In the genomic region with DNA sequence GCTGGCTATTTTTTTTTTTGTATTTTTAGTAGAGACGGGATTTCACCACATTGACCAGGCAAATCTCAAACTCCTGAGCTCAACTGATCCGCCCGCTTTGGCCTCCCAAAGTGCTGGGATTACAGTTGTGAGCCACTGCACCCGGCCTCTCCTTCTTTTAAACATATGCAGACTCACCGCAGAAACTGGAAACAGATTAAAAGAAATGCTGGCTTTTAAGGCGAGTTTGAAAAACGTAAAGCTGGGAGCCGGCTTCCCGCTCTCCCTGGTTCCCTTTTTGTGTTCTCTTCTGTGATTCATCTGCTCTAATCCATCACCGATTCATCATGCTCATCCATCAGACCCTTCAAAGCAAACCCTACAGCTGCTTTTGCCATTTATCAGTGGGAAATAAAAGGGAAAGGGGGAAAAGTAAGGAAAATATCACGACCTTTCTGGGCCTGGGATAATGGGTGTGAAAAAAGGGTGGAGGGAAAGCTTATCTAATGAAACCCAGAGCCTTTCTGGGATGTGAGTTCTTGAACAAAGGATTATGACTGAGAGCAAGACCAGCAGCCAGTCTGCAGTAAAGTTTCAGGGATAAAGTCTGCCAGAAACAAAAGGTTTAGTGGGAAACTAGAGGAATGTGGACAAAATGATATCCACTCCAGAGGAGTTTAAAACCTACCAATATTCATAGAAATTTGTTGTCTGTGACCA, we compare ENCODE assay signal across 25 cellular contexts.
DNase-seq lines count a peak whose midpoint lies in the region; ATAC-seq and TF ChIP-seq lines count a peak whose summit lies in the region.
"Had no signal": no experiment of that assay in that cellular context is flagged by ENCODE, and none has a peak within 500 bp of the region (broad histone marks: within the 10 kb centered on the region; RNA-seq: fewer than 3 reads in every experiment).

No MANE protein-coding gene starts in this region.

- H2BK5ac ChIP-seq in mesenchymal stem cell (ENCODE audit: low read depth, low read length, poor library complexity, severe bottlenecking), result peak overlapping the region; percentile 35

- no peaks in the 10 kb centered on the region for H3K36me3 ChIP-seq in mesenchymal stem cell (ENCODE audit: control insufficient read depth in 1 of 2, insufficient read depth in 2 of 2, low read depth in 1 of 2, low read length in 2 of 2)
- H3K36me3 ChIP-seq in smooth muscle cell (ENCODE audit: low read depth), result no peaks in the 10 kb centered on the region
- H3K36me3 ChIP-seq in GM23248 (ENCODE audit: low read depth), result no peaks in the 10 kb centered on the region
- H3K36me3 ChIP-seq: pancreas, suprapubic skin had no signal

- H3K9me3 Mint-ChIP-seq in chondrocyte (ENCODE audit: low read depth), result peaks cover 3% of the 10 kb centered on the region

- H3K9me3 ChIP-seq in mesenchymal stem cell (ENCODE audit: control insufficient read depth, low read length) (no peaks in the 10 kb centered on the region), smooth muscle cell (replicated peaks; ENCODE audit: low read depth) (no peaks in the 10 kb centered on the region), GM23248 (ENCODE audit: low read depth) (no peaks in the 10 kb centered on the region)
- H3K9me3 ChIP-seq: Caco-2, mucosa of descending colon, pancreas, SK-N-SH, suprapubic skin had no signal

- no peak overlapping the region for H3K4ac ChIP-seq in mesenchymal stem cell (ENCODE audit: low read depth in 1 of 2, low read length in 2 of 2)

- H2AFZ ChIP-seq in mesenchymal stem cell (ENCODE audit: low read depth, low read length), result no peak overlapping the region
- H2AFZ ChIP-seq in smooth muscle cell (ENCODE audit: low read depth), result no peak overlapping the region
- H2AFZ ChIP-seq in GM23248, result no peak overlapping the region

- peak overlapping the region; percentile 23 for H2BK15ac ChIP-seq in mesenchymal stem cell (ENCODE audit: low read depth, poor library complexity, severe bottlenecking)

- H4K20me1 ChIP-seq in smooth muscle cell (ENCODE audit: low read depth) (no peaks in the 10 kb centered on the region), GM23248 (ENCODE audit: insufficient read depth) (no peaks in the 10 kb centered on the region)

- ATAC-seq in stimulated activated naive CD8-positive, alpha-beta T cell treated with anti-CD3 and anti-CD28 coated beads, Interleukin-15, Interleukin-2, amounts not matched to agents 100 U/mL and 50 U/mL, for 24 hours, result no peak
- ATAC-seq: GM12878 had no signal

- no peaks in the 10 kb centered on the region for H3K27me3 Mint-ChIP-seq in chondrocyte (ENCODE audit: low read depth)

- H3K9ac ChIP-seq in mesenchymal stem cell (ENCODE audit: low read length) (no peak overlapping the region), smooth muscle cell (ENCODE audit: low read depth) (peak overlapping the region; percentile 30), GM23248 (no peak overlapping the region)
- H3K9ac ChIP-seq: SK-N-SH had no signal

- peak overlapping the region; percentile 46 for H3K4me3 Mint-ChIP-seq in chondrocyte (ENCODE audit: unreplicated experiment)
- H3K4me3 Mint-ChIP-seq: B cell had no signal

- peaks cover 84% of the 10 kb centered on the region for H3K4me1 Mint-ChIP-seq in chondrocyte (ENCODE audit: low read depth)
- H3K4me1 Mint-ChIP-seq: B cell had no signal

- no peak for TF ChIP-seq CTCF in chondrocyte (IDR thresholded peaks at IDR 0.05)
- TF ChIP-seq CTCF in smooth muscle cell (IDR thresholded peaks at IDR 0.05; ENCODE audit: borderline replicate concordance, insufficient read depth, poor library complexity, severe bottlenecking), result no peak

- in situ Hi-C loops in GM23248 (cut with MboI), result no loop called here

- peak; percentile 75 for DNase-seq in MV-4-11 (lab: John Stamatoyannopoulos, UW)
- no peak for DNase-seq in chondrocyte (ENCODE audit: low spot score)
- DNase-seq in mesenchymal stem cell, result peak; percentile 25
- no peak for DNase-seq in smooth muscle cell (lab: John Stamatoyannopoulos, UW; ENCODE audit: unreplicated experiment)
- DNase-seq in NOMO-1 treated with dmso at 0.1 percent for 144 hours (lab: John Stamatoyannopoulos, UW; ENCODE audit: unreplicated experiment), result no peak
- DNase-seq in GM19238 (ENCODE audit: insufficient read length, low spot score), result no peak
- DNase-seq in stimulated activated naive CD8-positive, alpha-beta T cell treated with anti-CD3 and anti-CD28 coated beads, Interleukin-15, Interleukin-2, amounts not matched to agents 100 U/mL and 50 U/mL, for 24 hours, result no peak
- DNase-seq in GM23248, result no peak
- DNase-seq: activated CD4-positive, alpha-beta T cell treated with anti-CD3 and anti-CD28 coated beads for 48 hours; activated CD8-positive, alpha-beta memory T cell treated with anti-CD3 and anti-CD28 coated beads, Interleukin-2, amount 50 U/mL, for 4 hours; activated effector memory CD4-positive, alpha-beta T cell treated with anti-CD3 and anti-CD28 coated beads, Interleukin-2, amount 50 U/mL, for 16 hours; dermis blood vessel endothelial cell; KBM-7; mucosa of descending colon; NCI-H1092 treated with DMSO at 0.1 percent for 48 hours; NCI-H526; pancreas; SK-N-SH; stimulated activated CD4-positive, alpha-beta T cell treated with anti-CD3 and anti-CD28 coated beads, Interleukin-4, amount 100 ng/mL, for 4 hours; stimulated activated CD8-positive, alpha-beta memory T cell treated with anti-CD3 and anti-CD28 coated beads, Interleukin-4, amount 100 ng/mL, for 48 hours had no signal

- peak overlapping the region; percentile 98 for H3K27ac Mint-ChIP-seq in chondrocyte (ENCODE audit: unreplicated experiment)
- H3K27ac Mint-ChIP-seq: B cell had no signal

- no peak overlapping the region for H2AK5ac ChIP-seq in mesenchymal stem cell (ENCODE audit: low read length, severe bottlenecking)

- H3K4me1 ChIP-seq in mesenchymal stem cell (ENCODE audit: control insufficient read depth, insufficient read depth, low read depth, low read length) (peaks cover 1% of the 10 kb centered on the region), smooth muscle cell (ENCODE audit: low read depth) (peaks cover 57% of the 10 kb centered on the region), GM23248 (ENCODE audit: insufficient read depth) (no peaks in the 10 kb centered on the region; the same call in 1 of the 2 replicates)
- H3K4me1 ChIP-seq: pancreas, suprapubic skin had no signal

- no peak overlapping the region for H3K14ac ChIP-seq in mesenchymal stem cell (ENCODE audit: low read length in 2 of 2)

- WGBS in mesenchymal stem cell, result 36% methylated on average over 10 of the region's 11 CpGs
- WGBS in smooth muscle cell (ENCODE audit: low lambda C conversion rate), result 12% methylated on average over 11 of the region's 11 CpGs
- 54 to 56% methylated on average over 11 of the region's 11 CpGs for WGBS in GM23248 (ENCODE audit: low coverage in 1 of 2, low lambda C conversion rate in 2 of 2, missing lambda C conversion rate in 2 of 2), 2 experiments

- H3K79me1 ChIP-seq in mesenchymal stem cell (replicated peaks; ENCODE audit: low read length, poor library complexity, severe bottlenecking), result no peaks in the 10 kb centered on the region

- H3K4me2 ChIP-seq in mesenchymal stem cell (ENCODE audit: low read length, poor library complexity, severe bottlenecking) (peak overlapping the region; percentile 27), smooth muscle cell (peak overlapping the region; percentile 79), GM23248 (ENCODE audit: unreplicated experiment) (no peak overlapping the region)
- H3K4me2 ChIP-seq: SK-N-SH had no signal

- H2BK12ac ChIP-seq in mesenchymal stem cell (ENCODE audit: low read length in 2 of 2), result no peak overlapping the region

- no peak overlapping the region for H3K23ac ChIP-seq in mesenchymal stem cell (ENCODE audit: low read length in 2 of 2)

- H3K27ac ChIP-seq in mesenchymal stem cell (ENCODE audit: low read length, poor library complexity, severe bottlenecking), result peak overlapping the region; percentile 83
- H3K27ac ChIP-seq in smooth muscle cell (ENCODE audit: low read depth), result peak overlapping the region; percentile 71
- H3K27ac ChIP-seq in GM23248, result no peak overlapping the region
- H3K27ac ChIP-seq: pancreas, skin epidermis, suprapubic skin had no signal

- no peak overlapping the region for H4K91ac ChIP-seq in mesenchymal stem cell (ENCODE audit: low read length)

- H3F3A ChIP-seq in smooth muscle cell (ENCODE audit: low read depth) (peaks cover 7% of the 10 kb centered on the region), GM23248 (ENCODE audit: insufficient read depth) (0 out of 2 replicates have a peak, but pooled peaks cover 3% of the 10 kb centered on the region)

- no peaks in the 10 kb centered on the region for H3K36me3 Mint-ChIP-seq in chondrocyte (ENCODE audit: low read depth)

- H3K27me3 ChIP-seq in mesenchymal stem cell (ENCODE audit: control insufficient read depth in 1 of 2, insufficient read depth in 1 of 2, low read length in 2 of 2) (no peaks in the 10 kb centered on the region), smooth muscle cell (ENCODE audit: low read depth) (no peaks in the 10 kb centered on the region), GM23248 (replicated peaks; ENCODE audit: insufficient read depth) (no peaks in the 10 kb centered on the region)
- H3K27me3 ChIP-seq: pancreas, suprapubic skin had no signal

- H3K4me3 ChIP-seq in mesenchymal stem cell (ENCODE audit: insufficient read depth in 1 of 2, low read depth in 1 of 2, low read length in 2 of 2), result no peak overlapping the region
- peak overlapping the region; percentile 9 for H3K4me3 ChIP-seq in smooth muscle cell
- no peak overlapping the region for H3K4me3 ChIP-seq in GM23248
- H3K4me3 ChIP-seq: GM12878, mucosa of descending colon, pancreas, skin epidermis, suprapubic skin had no signal

- no peak overlapping the region for H3K18ac ChIP-seq in mesenchymal stem cell (ENCODE audit: low read depth in 1 of 2, low read length in 2 of 2)

- peak overlapping the region; percentile 23 for H4K8ac ChIP-seq in mesenchymal stem cell (ENCODE audit: low read length)

- H2BK120ac ChIP-seq in mesenchymal stem cell (ENCODE audit: low read depth, low read length), result no peak overlapping the region

- H3K79me2 ChIP-seq in smooth muscle cell (ENCODE audit: low read depth) (no peaks in the 10 kb centered on the region), GM23248 (ENCODE audit: insufficient read depth) (no peaks in the 10 kb centered on the region)

- H3K9me2 ChIP-seq in GM23248 (ENCODE audit: insufficient read depth), result no peaks in the 10 kb centered on the region
- H3K9me2 ChIP-seq: SK-N-SH had no signal

Comparison
In these comparisons a context has a peak if more than half of its experiments do, and no peak if none do; other contexts are left out.
1. DNase-seq: peak in MV-4-11 (single experiment) and mesenchymal stem cell (single experiment); none in chondrocyte (single experiment), smooth muscle cell (single experiment), NOMO-1 treated with dmso at 0.1 percent for 144 hours (single experiment), GM19238 (single experiment), stimulated activated naive CD8-positive, alpha-beta T cell treated with anti-CD3 and anti-CD28 coated beads, Interleukin-15, Interleukin-2, amounts not matched to agents 100 U/mL and 50 U/mL, for 24 hours (single experiment) and GM23248 (single experiment).